ENCODE assay signal across 8 cellular contexts in genomic region chr1:42146916-42147320, GRCh38. TPM values are rescaled to one million over a fixed set of nuclear protein-coding genes. Genes with fewer than 3 reads are reported as not detected.
DNase-seq lines count a peak whose midpoint lies in the region; ATAC-seq and TF ChIP-seq lines count a peak whose summit lies in the region.

No MANE protein-coding gene starts in this region.

- H3K79me2 ChIP-seq in H9 (ENCODE audit: insufficient read depth, low read length) = no peaks in the 10 kb centered on the region

- no peak overlapping the region for H4K8ac ChIP-seq in H9 (replicated peaks; ENCODE audit: insufficient read length, low read depth, low read length)
- H4K8ac ChIP-seq in mesenchymal stem cell (ENCODE audit: low read length) = no peak overlapping the region

- H2BK12ac ChIP-seq in H9 (ENCODE audit: insufficient read length, low read depth, low read length) (no peak overlapping the region), mesenchymal stem cell (ENCODE audit: low read length in 2 of 2) (no peak overlapping the region)

- H3K27ac Mint-ChIP-seq in H9 = no peak overlapping the region
- H3K27ac Mint-ChIP-seq in activated CD8-positive, alpha-beta T cell treated with anti-CD3 and anti-CD28 coated beads, Interleukin-2, amount 10 ng/mL, durations not matched to agents 7 days and 5 days = no peak overlapping the region
- no peak overlapping the region for H3K27ac Mint-ChIP-seq in effector memory CD8-positive, alpha-beta T cell

- H3K4me3 ChIP-seq in AG10803 (ENCODE audit: low read length) (no peak overlapping the region), mesenchymal stem cell (ENCODE audit: insufficient read depth in 1 of 2, low read depth in 1 of 2, low read length in 2 of 2) (no peak overlapping the region)

- no peaks in the 10 kb centered on the region for H3K23me2 ChIP-seq in H9 (ENCODE audit: insufficient read length, low read depth, low read length, poor library complexity, severe bottlenecking)

- no peak overlapping the region for H2BK5ac ChIP-seq in H9 (ENCODE audit: insufficient read length, low read length)
- no peak overlapping the region for H2BK5ac ChIP-seq in mesenchymal stem cell (ENCODE audit: low read depth, low read length, poor library complexity, severe bottlenecking)

- H3T11ph ChIP-seq in H9 (ENCODE audit: low read length) = no peak overlapping the region

- WGBS in H9 (ENCODE audit: extremely low coverage, insufficient read length, low lambda C conversion rate) = no CpG with 5 or more reads among the region's 7 CpGs
- WGBS in mesenchymal stem cell = 8% methylated on average over 7 of the region's 7 CpGs

- H3K9me3 ChIP-seq in H9 (ENCODE audit: control insufficient read depth, low read depth, low read length) = no peaks in the 10 kb centered on the region
- no peaks in the 10 kb centered on the region for H3K9me3 ChIP-seq in mesenchymal stem cell (ENCODE audit: control insufficient read depth, low read length)

- H3K4me3 Mint-ChIP-seq in H9 = no peak overlapping the region
- H3K4me3 Mint-ChIP-seq in activated CD8-positive, alpha-beta T cell treated with anti-CD3 and anti-CD28 coated beads, Interleukin-2, amount 10 ng/mL, durations not matched to agents 7 days and 5 days = no peak overlapping the region
- no peak overlapping the region for H3K4me3 Mint-ChIP-seq in effector memory CD8-positive, alpha-beta T cell

- H3K14ac ChIP-seq in H9 (ENCODE audit: insufficient read depth, low read length) = no peak overlapping the region
- H3K14ac ChIP-seq in mesenchymal stem cell (ENCODE audit: low read length in 2 of 2) = no peak overlapping the region

- peak; percentile 92 for TF ChIP-seq CTCF in AG10803 (conservative IDR thresholded peaks at IDR 0.05; ENCODE audit: low read length)
- TF ChIP-seq CTCF in H9 (conservative IDR thresholded peaks at IDR 0.05) = peak; percentile 86

- H2AK5ac ChIP-seq in H9 (ENCODE audit: insufficient read length, low read length) = no peak overlapping the region
- no peak overlapping the region for H2AK5ac ChIP-seq in mesenchymal stem cell (ENCODE audit: low read length, severe bottlenecking)

- H4K91ac ChIP-seq in H9 (ENCODE audit: insufficient read length, low read depth, low read length) (no peak overlapping the region), mesenchymal stem cell (ENCODE audit: low read length) (no peak overlapping the region)

- H3K9me3 Mint-ChIP-seq in H9 = no peaks in the 10 kb centered on the region
- H3K9me3 Mint-ChIP-seq in activated CD8-positive, alpha-beta T cell treated with anti-CD3 and anti-CD28 coated beads, Interleukin-2, amount 10 ng/mL, durations not matched to agents 7 days and 5 days (ENCODE audit: insufficient read depth) = no peaks in the 10 kb centered on the region
- H3K9me3 Mint-ChIP-seq in effector memory CD8-positive, alpha-beta T cell = no peaks in the 10 kb centered on the region

- no peak overlapping the region for H3K27ac ChIP-seq in H9 (ENCODE audit: insufficient read length, low read depth, low read length)
- H3K27ac ChIP-seq in mesenchymal stem cell (ENCODE audit: low read length, poor library complexity, severe bottlenecking) = no peak overlapping the region

- H2BK120ac ChIP-seq in H9 (ENCODE audit: low read depth, low read length, poor library complexity, severe bottlenecking) = no peak overlapping the region
- no peak overlapping the region for H2BK120ac ChIP-seq in mesenchymal stem cell (ENCODE audit: low read depth, low read length)

- H3K27me3 ChIP-seq in H9 (ENCODE audit: insufficient read depth, low read length) (no peaks in the 10 kb centered on the region), mesenchymal stem cell (ENCODE audit: control insufficient read depth in 1 of 2, insufficient read depth in 1 of 2, low read length in 2 of 2) (peaks cover 60 to 97% of the 10 kb centered on the region in 2 experiments)

- H3K56ac ChIP-seq in H9 (ENCODE audit: insufficient read length, low read depth, low read length) = no peak overlapping the region

- peak; percentile 86 for ATAC-seq in activated CD8-positive, alpha-beta T cell treated with anti-CD3 and anti-CD28 coated beads, Interleukin-2, amount 10 ng/mL, durations not matched to agents 7 days and 5 days
- peak; percentile 61 for ATAC-seq in effector memory CD8-positive, alpha-beta T cell (replicated peaks)
- ATAC-seq in HG03439 (IDR thresholded peaks at IDR 0.05; ENCODE audit: unreplicated experiment) = no peak

- no peak overlapping the region for H3K18ac ChIP-seq in H9 (ENCODE audit: insufficient read length, low read depth, low read length)
- H3K18ac ChIP-seq in mesenchymal stem cell (ENCODE audit: low read depth in 1 of 2, low read length in 2 of 2) = no peak overlapping the region

- H3K4ac ChIP-seq in H9 (ENCODE audit: low read depth, low read length) (no peak overlapping the region), mesenchymal stem cell (ENCODE audit: low read depth in 1 of 2, low read length in 2 of 2) (no peak overlapping the region)

- H3K23ac ChIP-seq in H9 (ENCODE audit: insufficient read length, low read depth, low read length) = no peak overlapping the region
- H3K23ac ChIP-seq in mesenchymal stem cell (ENCODE audit: low read length in 2 of 2) = no peak overlapping the region

- H3K4me1 ChIP-seq in H9 (ENCODE audit: insufficient read depth, low read length) = no peaks in the 10 kb centered on the region
- H3K4me1 ChIP-seq in mesenchymal stem cell (ENCODE audit: control insufficient read depth, insufficient read depth, low read depth, low read length) = no peaks in the 10 kb centered on the region

- no peaks in the 10 kb centered on the region for H3K36me3 Mint-ChIP-seq in H9 (ENCODE audit: insufficient read depth in 1 of 3, low read depth in 3 of 3)
- no peaks in the 10 kb centered on the region for H3K36me3 Mint-ChIP-seq in activated CD8-positive, alpha-beta T cell treated with anti-CD3 and anti-CD28 coated beads, Interleukin-2, amount 10 ng/mL, durations not matched to agents 7 days and 5 days (ENCODE audit: low read depth)
- no peaks in the 10 kb centered on the region for H3K36me3 Mint-ChIP-seq in effector memory CD8-positive, alpha-beta T cell (ENCODE audit: insufficient read depth)

- H4K20me1 ChIP-seq in H9 (ENCODE audit: control insufficient read depth, insufficient read depth, insufficient read length) = no peaks in the 10 kb centered on the region

- no peaks in the 10 kb centered on the region for H3K4me1 Mint-ChIP-seq in H9
- peaks cover 6% of the 10 kb centered on the region for H3K4me1 Mint-ChIP-seq in activated CD8-positive, alpha-beta T cell treated with anti-CD3 and anti-CD28 coated beads, Interleukin-2, amount 10 ng/mL, durations not matched to agents 7 days and 5 days (ENCODE audit: low read depth)
- peaks cover 0 to 3% of the 10 kb centered on the region in 2 donors for H3K4me1 Mint-ChIP-seq in effector memory CD8-positive, alpha-beta T cell (ENCODE audit: low read depth in 2 of 2)

- no peak overlapping the region for H3K9ac ChIP-seq in H9 (ENCODE audit: extremely low read depth, insufficient read length, low read length)
- no peak overlapping the region for H3K9ac ChIP-seq in mesenchymal stem cell (ENCODE audit: low read length)

- no peaks in the 10 kb centered on the region for H3K79me1 ChIP-seq in H9 (ENCODE audit: insufficient read depth, low read depth, low read length, poor library complexity, severe bottlenecking)
- H3K79me1 ChIP-seq in mesenchymal stem cell (replicated peaks; ENCODE audit: low read length, poor library complexity, severe bottlenecking) = no peaks in the 10 kb centered on the region

- H3K36me3 ChIP-seq in mesenchymal stem cell (ENCODE audit: control insufficient read depth in 1 of 2, insufficient read depth in 2 of 2, low read depth in 1 of 2, low read length in 2 of 2) = no peaks in the 10 kb centered on the region

- H2BK15ac ChIP-seq in H9 (ENCODE audit: low read depth, low read length) = no peak overlapping the region
- H2BK15ac ChIP-seq in mesenchymal stem cell (ENCODE audit: low read depth, poor library complexity, severe bottlenecking) = no peak overlapping the region

- peaks cover 12% of the 10 kb centered on the region for H3K27me3 Mint-ChIP-seq in H9 (ENCODE audit: low read depth)
- H3K27me3 Mint-ChIP-seq in activated CD8-positive, alpha-beta T cell treated with anti-CD3 and anti-CD28 coated beads, Interleukin-2, amount 10 ng/mL, durations not matched to agents 7 days and 5 days (ENCODE audit: low read depth) = peaks cover 3% of the 10 kb centered on the region
- H3K27me3 Mint-ChIP-seq in effector memory CD8-positive, alpha-beta T cell = peaks cover 24 to 36% of the 10 kb centered on the region in 2 donors

- no peak overlapping the region for H3K4me2 ChIP-seq in H9 (ENCODE audit: insufficient read depth, insufficient read length, low read length)
- no peak overlapping the region for H3K4me2 ChIP-seq in mesenchymal stem cell (ENCODE audit: low read length, poor library complexity, severe bottlenecking)

- H4K5ac ChIP-seq in H9 (ENCODE audit: insufficient read length, low read depth, low read length) = no peak overlapping the region

- no peak overlapping the region for H2AFZ ChIP-seq in H9 (ENCODE audit: low read length)
- H2AFZ ChIP-seq in mesenchymal stem cell (ENCODE audit: low read depth, low read length) = no peak overlapping the region

- peak; percentile 43 for DNase-seq in AG10803 (ENCODE audit: low read depth)
- peak; percentile 89 for DNase-seq in H9
- peak; percentile 88 to 95 for DNase-seq in NCI-H526 (lab: John Stamatoyannopoulos, UW)
- DNase-seq in activated CD8-positive, alpha-beta T cell treated with anti-CD3 and anti-CD28 coated beads, Interleukin-2, amount 10 ng/mL, durations not matched to agents 7 days and 5 days = peak; percentile 78
- peak; percentile 51 to 62 (median 59) for DNase-seq in effector memory CD8-positive, alpha-beta T cell
- peak; percentile 54 for DNase-seq in mesenchymal stem cell
- peak; percentile 27 to 49 for DNase-seq in stimulated activated CD8-positive, alpha-beta memory T cell treated with anti-CD3 and anti-CD28 coated beads, Interleukin-4, amount 100 ng/mL, for 4 hours (ENCODE audit: low read depth in 2 of 2, low spot score in 1 of 2)

- CTCF ChIA-PET in activated CD8-positive, alpha-beta T cell treated with anti-CD3 and anti-CD28 coated beads, Interleukin-2, amount 10 ng/mL, durations not matched to agents 7 days and 5 days (lab: Charles Lee) = interaction anchor here (0.8 to 1.7 kb wide), 7 partner anchors 10 to 573 kb away, joined by 3 to 16 read pairs (median 4); no protein-coding TSS in a partner anchor

- POLR2A ChIA-PET in activated CD8-positive, alpha-beta T cell treated with anti-CD3 and anti-CD28 coated beads, Interleukin-2, amount 10 ng/mL, durations not matched to agents 7 days and 5 days (lab: Charles Lee) = interaction anchor here (0.9 kb wide), 1 partner anchor 27 kb away, joined by 3 read pairs; no protein-coding TSS in a partner anchor

- no peak overlapping the region for H2BK20ac ChIP-seq in H9 (ENCODE audit: low read depth, low read length, poor library complexity, severe bottlenecking)

RNA-seq across cellular contexts. Expression of gene GUCA2B, which starts 6.3 kb away (rescaled TPM):
- not detected in 2 replicates for total RNA-seq in H9 (2021)
- total RNA-seq in activated CD8-positive, alpha-beta T cell treated with anti-CD3 and anti-CD28 coated beads, Interleukin-2, amount 10 ng/mL, durations not matched to agents 7 days and 5 days = not detected
- not detected for polyA plus RNA-seq in mesenchymal stem cell (2013, experiment 1 of 2)
- not detected for polyA plus RNA-seq in mesenchymal stem cell (2013, experiment 2 of 2)

RNA-seq across cellular contexts. Expression of gene GUCA2A, which starts 17.6 kb away (rescaled TPM):
- total RNA-seq in H9 (2021) = not detected in 2 replicates
- not detected for total RNA-seq in activated CD8-positive, alpha-beta T cell treated with anti-CD3 and anti-CD28 coated beads, Interleukin-2, amount 10 ng/mL, durations not matched to agents 7 days and 5 days
- polyA plus RNA-seq in mesenchymal stem cell (2013, experiment 1 of 2) = not detected
- not detected for polyA plus RNA-seq in mesenchymal stem cell (2013, experiment 2 of 2)

Comparison
In these comparisons a context has a peak if more than half of its experiments do, and no peak if none do; other contexts are left out.
1. DNase-seq: peak in every context shown above with its lines; median percentile 92 in NCI-H526; 89 in H9; 78 in activated CD8-positive, alpha-beta T cell treated with anti-CD3 and anti-CD28 coated beads, Interleukin-2, amount 10 ng/mL, durations not matched to agents 7 days and 5 days; 59 in effector memory CD8-positive, alpha-beta T cell; 54 in mesenchymal stem cell; 43 in AG10803; 38 in stimulated activated CD8-positive, alpha-beta memory T cell treated with anti-CD3 and anti-CD28 coated beads, Interleukin-4, amount 100 ng/mL, for 4 hours.